ENCODE assay signal across 8 cellular contexts in the genomic region with DNA sequence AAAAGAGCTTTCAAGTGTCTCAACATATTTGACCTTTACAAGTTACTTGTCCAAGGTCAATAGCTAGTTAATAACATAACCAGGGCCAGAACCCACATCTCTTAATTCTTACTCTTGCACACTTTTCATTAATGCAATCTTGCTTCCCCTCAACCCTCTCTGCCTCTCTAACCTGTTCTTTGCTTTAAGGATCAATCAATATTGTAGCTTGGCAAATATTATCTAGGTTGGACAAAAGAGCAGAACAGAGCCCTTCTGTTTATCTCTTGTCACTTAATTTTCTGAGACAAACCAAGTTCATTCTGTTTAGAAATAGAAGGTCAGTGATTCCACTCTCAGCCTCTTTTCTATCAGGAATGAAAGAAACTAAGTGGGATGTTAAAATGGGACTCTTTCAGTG.
"Had no signal": no experiment of that assay in that cellular context is flagged by ENCODE, and none has a peak within 500 bp of the region (broad histone marks: within the 10 kb centered on the region; RNA-seq: fewer than 3 reads in every experiment).

No MANE protein-coding gene starts in this region.

- H3K4me3 ChIP-seq: GM12878 had no signal

- DNase-seq: GDM1, GF-D8 had no signal

- ATAC-seq: GM12878 had no signal

- FAIRE-seq: G401.6, GM12878, GM12891, GM12892, GM18507, GM19239 had no signal
